ENCODE assay signal across 8 cellular contexts in genomic region chr11:102390667-102391449, GRCh38. TPM values are rescaled to one million over a fixed set of nuclear protein-coding genes. Genes with fewer than 3 reads are reported as not detected.
A peak's percentile ranks its signal among the peaks of the same experiment; 100 is the strongest.
DNase-seq lines count a peak whose midpoint lies in the region; ATAC-seq and TF ChIP-seq lines count a peak whose summit lies in the region.

No MANE protein-coding gene starts in this region.

- intact Hi-C loops in vagina (cut with DNase I): no loop called here

- no peaks in the 10 kb centered on the region for H3K27me3 ChIP-seq in Peyer's patch
- no peaks in the 10 kb centered on the region for H3K27me3 ChIP-seq in vagina

- H3K36me3 Mint-ChIP-seq in osteocyte (ENCODE audit: unreplicated experiment): peaks cover 37% of the 10 kb centered on the region

- H3K36me3 ChIP-seq in Peyer's patch: peaks cover 0 to 67% (median 0%) of the 10 kb centered on the region in 3 donors
- H3K36me3 ChIP-seq in vagina: peaks cover 0 to 24% of the 10 kb centered on the region in 2 donors

- no peaks in the 10 kb centered on the region for H3K4me1 ChIP-seq in Peyer's patch
- H3K4me1 ChIP-seq in vagina: no peaks in the 10 kb centered on the region

- TF ChIP-seq CTCF in Peyer's patch (IDR thresholded peaks at IDR 0.05) (peak; percentile 65 to 91 (median 86)), osteocyte (IDR thresholded peaks at IDR 0.05) (peak; percentile 82), vagina (IDR thresholded peaks at IDR 0.05) (peak; percentile 36 to 61 (median 54))

- no peak overlapping the region for H3K4me3 Mint-ChIP-seq in osteocyte (ENCODE audit: unreplicated experiment)

- no peak overlapping the region for H3K4me3 ChIP-seq in Peyer's patch
- no peak overlapping the region for H3K4me3 ChIP-seq in vagina

- DNase-seq in ELF-1 (ENCODE audit: low read depth, low spot score) (peak; percentile 88), HUDEP-2 (lab: John Stamatoyannopoulos, UW; ENCODE audit: unreplicated experiment in 76 of 76) (peak in 59 of 76 experiments; percentile 2 to 72 (median 25)), Peyer's patch (peak; percentile 61 to 87 (median 63)), foreskin melanocyte (peak; percentile 49), osteocyte (ENCODE audit: extremely low spot score, unreplicated experiment) (no peak), vagina (ENCODE audit: extremely low spot score in 2 of 2) (no peak)
- DNase-seq in activated gamma-delta T cell treated with anti-CD3 and anti-CD28 coated beads, Interleukin-2, amount 50 U/mL, for 16 hours (ENCODE audit: low read depth): peak; percentile 34

- H3K9me3 ChIP-seq in Peyer's patch (no peaks in the 10 kb centered on the region), vagina (no peaks in the 10 kb centered on the region)

- no peak for TF ChIP-seq POLR2A in Peyer's patch (IDR thresholded peaks at IDR 0.05)
- TF ChIP-seq POLR2A in vagina (IDR thresholded peaks at IDR 0.05): no peak

- peaks cover 11% of the 10 kb centered on the region for H3K4me1 Mint-ChIP-seq in osteocyte (ENCODE audit: unreplicated experiment)

- H3K27ac Mint-ChIP-seq in osteocyte (ENCODE audit: unreplicated experiment): peak overlapping the region; percentile 70

- H3K27ac ChIP-seq in Peyer's patch (no peak overlapping the region), vagina (no peak overlapping the region)

- no peaks in the 10 kb centered on the region for H3K27me3 Mint-ChIP-seq in osteocyte (ENCODE audit: unreplicated experiment)

- no peaks in the 10 kb centered on the region for H3K9me3 Mint-ChIP-seq in osteocyte (ENCODE audit: unreplicated experiment)

- ATAC-seq in GM21529 (IDR thresholded peaks at IDR 0.05; ENCODE audit: unreplicated experiment): peak; percentile 77

RNA-seq across cellular contexts. Expression of gene BIRC2, which starts 43.8 kb away (rescaled TPM):
- total RNA-seq in Peyer's patch (10 to 100 TPM; 30.5 to 88.8 (median 60.8) TPM), osteocyte (46.0 and 51.3 TPM in 2 replicates), vagina (52.1 TPM)

Comparison
In these comparisons a context has a peak if more than half of its experiments do, and no peak if none do; other contexts are left out.
1. DNase-seq: peak in ELF-1 (single experiment), HUDEP-2 (59 of 76), Peyer's patch (3 of 3), activated gamma-delta T cell treated with anti-CD3 and anti-CD28 coated beads, Interleukin-2, amount 50 U/mL, for 16 hours (single experiment) and foreskin melanocyte (single experiment); none in osteocyte (single experiment) and vagina (0 of 2).
2. Peak in every context shown above with its lines, with median percentiles within 50 percentile points of each other: CTCF ChIP-seq.